1 cellular context compared by ENCODE assay signal in the genomic region with DNA sequence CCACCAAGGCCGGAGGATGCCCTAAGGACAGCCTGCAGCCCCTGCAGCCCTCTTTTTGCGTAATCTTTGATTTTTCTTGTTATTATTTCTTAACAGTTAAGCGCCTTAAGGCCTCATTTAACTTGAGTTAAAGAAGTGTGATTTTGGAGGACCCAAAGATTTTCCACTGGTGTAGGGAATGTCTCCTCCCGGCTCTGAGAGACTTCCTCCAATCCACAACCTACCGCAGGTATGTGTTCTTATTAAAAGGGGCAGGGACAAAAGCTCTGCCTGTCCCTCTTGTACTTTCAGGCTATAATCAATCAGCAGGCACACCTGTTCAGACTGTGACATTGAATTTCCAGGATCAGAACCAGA.
TF ChIP-seq lines count a peak whose summit lies in the region.

No MANE protein-coding gene starts in this region.

TF ChIP-seq in HepG2, 621 proteins besides CTCF, POLR2A, EP300 and RAD21 (continued from another document and continues in another):
- TF ChIP-seq KIAA2018 (CRISPR knock-in tag; IDR thresholded peaks at IDR 0.05; ENCODE audit: borderline replicate concordance) = no peak
- peak; percentile 13; the same call in 1 of the 2 replicates for TF ChIP-seq TBX2 (CRISPR knock-in tag; IDR thresholded peaks at IDR 0.05; ENCODE audit: borderline replicate concordance)
- no peak for TF ChIP-seq ZNF180 (CRISPR knock-in tag; IDR thresholded peaks at IDR 0.05; ENCODE audit: borderline replicate concordance, low read depth)
- TF ChIP-seq, protein P1, sequence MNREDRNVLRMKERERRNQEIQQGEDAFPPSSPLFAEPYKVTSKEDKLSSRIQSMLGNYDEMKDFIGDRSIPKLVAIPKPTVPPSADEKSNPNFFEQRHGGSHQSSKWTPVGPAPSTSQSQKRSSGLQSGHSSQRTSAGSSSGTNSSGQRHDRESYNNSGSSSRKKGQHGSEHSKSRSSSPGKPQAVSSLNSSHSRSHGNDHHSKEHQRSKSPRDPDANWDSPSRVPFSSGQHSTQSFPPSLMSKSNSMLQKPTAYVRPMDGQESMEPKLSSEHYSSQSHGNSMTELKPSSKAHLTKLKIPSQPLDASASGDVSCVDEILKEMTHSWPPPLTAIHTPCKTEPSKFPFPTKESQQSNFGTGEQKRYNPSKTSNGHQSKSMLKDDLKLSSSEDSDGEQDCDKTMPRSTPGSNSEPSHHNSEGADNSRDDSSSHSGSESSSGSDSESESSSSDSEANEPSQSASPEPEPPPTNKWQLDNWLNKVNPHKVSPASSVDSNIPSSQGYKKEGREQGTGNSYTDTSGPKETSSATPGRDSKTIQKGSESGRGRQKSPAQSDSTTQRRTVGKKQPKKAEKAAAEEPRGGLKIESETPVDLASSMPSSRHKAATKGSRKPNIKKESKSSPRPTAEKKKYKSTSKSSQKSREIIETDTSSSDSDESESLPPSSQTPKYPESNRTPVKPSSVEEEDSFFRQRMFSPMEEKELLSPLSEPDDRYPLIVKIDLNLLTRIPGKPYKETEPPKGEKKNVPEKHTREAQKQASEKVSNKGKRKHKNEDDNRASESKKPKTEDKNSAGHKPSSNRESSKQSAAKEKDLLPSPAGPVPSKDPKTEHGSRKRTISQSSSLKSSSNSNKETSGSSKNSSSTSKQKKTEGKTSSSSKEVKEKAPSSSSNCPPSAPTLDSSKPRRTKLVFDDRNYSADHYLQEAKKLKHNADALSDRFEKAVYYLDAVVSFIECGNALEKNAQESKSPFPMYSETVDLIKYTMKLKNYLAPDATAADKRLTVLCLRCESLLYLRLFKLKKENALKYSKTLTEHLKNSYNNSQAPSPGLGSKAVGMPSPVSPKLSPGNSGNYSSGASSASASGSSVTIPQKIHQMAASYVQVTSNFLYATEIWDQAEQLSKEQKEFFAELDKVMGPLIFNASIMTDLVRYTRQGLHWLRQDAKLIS (CRISPR knock-in tag; IDR thresholded peaks at IDR 0.05) = no peak
- no peak for TF ChIP-seq KLF6 (CRISPR knock-in tag; IDR thresholded peaks at IDR 0.05)
- TF ChIP-seq, protein P2, sequence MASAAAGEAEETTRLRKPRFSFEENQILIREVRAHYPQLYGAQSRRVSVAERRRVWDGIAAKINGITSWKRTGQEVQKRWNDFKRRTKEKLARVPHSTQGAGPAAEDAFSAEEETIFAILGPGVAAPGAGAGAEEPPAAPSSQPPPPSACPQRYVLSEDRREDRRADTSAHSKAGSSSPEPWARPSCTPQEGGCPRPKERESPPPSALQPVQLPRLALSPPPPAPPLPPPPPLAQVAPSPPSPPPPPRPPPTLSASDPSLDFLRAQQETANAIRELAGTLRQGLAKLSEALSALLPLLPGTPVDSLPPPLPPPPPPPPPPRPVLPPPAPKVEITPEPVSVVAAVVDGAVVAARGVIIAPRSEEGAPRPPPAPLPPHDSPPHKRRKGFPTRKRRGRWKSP (CRISPR knock-in tag; IDR thresholded peaks at IDR 0.05) = 0 out of 2 replicates have a peak, but pooled peaks have one; percentile 9
- no peak for TF ChIP-seq FOXK2 (IDR thresholded peaks at IDR 0.05)
- TF ChIP-seq GPBP1L1 (CRISPR knock-in tag; IDR thresholded peaks at IDR 0.05) = no peak
- no peak for TF ChIP-seq ZNF616 (CRISPR knock-in tag; IDR thresholded peaks at IDR 0.05; ENCODE audit: low read depth)
- TF ChIP-seq, protein P3, sequence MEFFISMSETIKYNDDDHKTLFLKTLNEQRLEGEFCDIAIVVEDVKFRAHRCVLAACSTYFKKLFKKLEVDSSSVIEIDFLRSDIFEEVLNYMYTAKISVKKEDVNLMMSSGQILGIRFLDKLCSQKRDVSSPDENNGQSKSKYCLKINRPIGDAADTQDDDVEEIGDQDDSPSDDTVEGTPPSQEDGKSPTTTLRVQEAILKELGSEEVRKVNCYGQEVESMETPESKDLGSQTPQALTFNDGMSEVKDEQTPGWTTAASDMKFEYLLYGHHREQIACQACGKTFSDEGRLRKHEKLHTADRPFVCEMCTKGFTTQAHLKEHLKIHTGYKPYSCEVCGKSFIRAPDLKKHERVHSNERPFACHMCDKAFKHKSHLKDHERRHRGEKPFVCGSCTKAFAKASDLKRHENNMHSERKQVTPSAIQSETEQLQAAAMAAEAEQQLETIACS (CRISPR knock-in tag; IDR thresholded peaks at IDR 0.05) = no peak
- TF ChIP-seq HOXA5 (CRISPR knock-in tag; IDR thresholded peaks at IDR 0.05) = peak; percentile 15; the same call in 1 of the 2 replicates
- no peak for TF ChIP-seq NR2F6 (IDR thresholded peaks at IDR 0.05)
- no peak for TF ChIP-seq NR2F6 (CRISPR knock-in tag; IDR thresholded peaks at IDR 0.05)
- TF ChIP-seq AKAP8 (CRISPR knock-in tag; IDR thresholded peaks at IDR 0.05) = no peak
- no peak for TF ChIP-seq SALL1 (CRISPR knock-in tag; IDR thresholded peaks at IDR 0.05)
- TF ChIP-seq ZNF777 (CRISPR knock-in tag; IDR thresholded peaks at IDR 0.05) = no peak
- no peak for TF ChIP-seq PHF21A (CRISPR knock-in tag; IDR thresholded peaks at IDR 0.05)
- no peak for TF ChIP-seq MNT (IDR thresholded peaks at IDR 0.05)
- TF ChIP-seq, protein P4, sequence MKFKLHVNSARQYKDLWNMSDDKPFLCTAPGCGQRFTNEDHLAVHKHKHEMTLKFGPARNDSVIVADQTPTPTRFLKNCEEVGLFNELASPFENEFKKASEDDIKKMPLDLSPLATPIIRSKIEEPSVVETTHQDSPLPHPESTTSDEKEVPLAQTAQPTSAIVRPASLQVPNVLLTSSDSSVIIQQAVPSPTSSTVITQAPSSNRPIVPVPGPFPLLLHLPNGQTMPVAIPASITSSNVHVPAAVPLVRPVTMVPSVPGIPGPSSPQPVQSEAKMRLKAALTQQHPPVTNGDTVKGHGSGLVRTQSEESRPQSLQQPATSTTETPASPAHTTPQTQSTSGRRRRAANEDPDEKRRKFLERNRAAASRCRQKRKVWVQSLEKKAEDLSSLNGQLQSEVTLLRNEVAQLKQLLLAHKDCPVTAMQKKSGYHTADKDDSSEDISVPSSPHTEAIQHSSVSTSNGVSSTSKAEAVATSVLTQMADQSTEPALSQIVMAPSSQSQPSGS (CRISPR knock-in tag; IDR thresholded peaks at IDR 0.05) = no peak
- TF ChIP-seq ZHX1 (CRISPR knock-in tag; IDR thresholded peaks at IDR 0.05; ENCODE audit: low read depth) = no peak
- no peak for TF ChIP-seq ZFAT (CRISPR knock-in tag; conservative IDR thresholded peaks at IDR 0.05)
- TF ChIP-seq ZFP36L2 (CRISPR knock-in tag; IDR thresholded peaks at IDR 0.05) = no peak
- TF ChIP-seq, protein P5, sequence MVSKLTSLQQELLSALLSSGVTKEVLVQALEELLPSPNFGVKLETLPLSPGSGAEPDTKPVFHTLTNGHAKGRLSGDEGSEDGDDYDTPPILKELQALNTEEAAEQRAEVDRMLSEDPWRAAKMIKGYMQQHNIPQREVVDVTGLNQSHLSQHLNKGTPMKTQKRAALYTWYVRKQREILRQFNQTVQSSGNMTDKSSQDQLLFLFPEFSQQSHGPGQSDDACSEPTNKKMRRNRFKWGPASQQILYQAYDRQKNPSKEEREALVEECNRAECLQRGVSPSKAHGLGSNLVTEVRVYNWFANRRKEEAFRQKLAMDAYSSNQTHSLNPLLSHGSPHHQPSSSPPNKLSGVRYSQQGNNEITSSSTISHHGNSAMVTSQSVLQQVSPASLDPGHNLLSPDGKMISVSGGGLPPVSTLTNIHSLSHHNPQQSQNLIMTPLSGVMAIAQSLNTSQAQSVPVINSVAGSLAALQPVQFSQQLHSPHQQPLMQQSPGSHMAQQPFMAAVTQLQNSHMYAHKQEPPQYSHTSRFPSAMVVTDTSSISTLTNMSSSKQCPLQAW (CRISPR knock-in tag; IDR thresholded peaks at IDR 0.05) = 0 out of 2 replicates have a peak, but pooled peaks have one; percentile 1
- TF ChIP-seq KDM5A (IDR thresholded peaks at IDR 0.05; ENCODE audit: borderline replicate concordance, low read length) = no peak
- no peak for TF ChIP-seq KLF16 (CRISPR knock-in tag; IDR thresholded peaks at IDR 0.05)
- no peak for TF ChIP-seq SRSF4 (IDR thresholded peaks at IDR 0.05; ENCODE audit: low read depth, low read length, poor library complexity, severe bottlenecking)
- TF ChIP-seq GLMP (CRISPR knock-in tag; IDR thresholded peaks at IDR 0.05; ENCODE audit: borderline replicate concordance) = no peak
